8 cellular contexts compared by ENCODE assay signal in the genomic region with DNA sequence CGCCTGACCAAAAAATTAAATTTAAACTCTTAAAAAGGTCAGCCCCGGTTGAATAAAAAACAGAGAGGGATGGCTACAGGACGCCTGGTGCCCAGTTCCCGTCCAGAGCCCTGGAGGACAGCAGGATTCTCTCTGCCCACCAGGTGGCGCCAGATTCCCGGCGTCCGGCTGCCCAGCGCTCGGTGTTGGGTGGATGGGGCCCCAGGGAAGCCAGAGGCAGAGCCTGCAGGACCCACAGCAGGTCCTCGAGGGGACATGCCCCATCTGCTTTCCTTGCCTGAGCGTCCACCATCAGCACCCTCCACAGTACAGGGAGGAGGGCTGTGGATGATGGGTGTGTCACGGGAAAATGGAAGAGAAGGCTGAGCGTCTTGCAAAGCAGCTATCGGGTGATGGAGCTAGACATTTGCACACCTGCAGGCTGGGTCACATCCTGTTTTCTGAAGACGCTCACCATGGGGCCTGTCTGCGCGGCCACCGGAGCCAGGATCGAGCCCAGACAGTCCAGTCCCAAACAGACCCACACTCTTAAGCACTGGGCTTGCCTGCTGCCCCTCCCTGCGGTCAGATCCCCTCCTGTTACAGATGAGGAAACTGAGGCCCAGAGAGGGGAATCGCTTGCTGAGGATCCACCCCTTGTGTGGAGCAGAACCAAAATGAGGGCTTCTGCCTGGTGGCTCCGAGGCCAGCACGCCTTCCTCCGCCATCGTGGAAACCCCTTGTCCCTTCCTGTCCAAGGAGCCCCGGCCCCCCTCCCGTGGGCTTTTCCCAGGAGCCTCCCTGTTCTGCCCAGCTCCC. TPM values are rescaled to one million over a fixed set of nuclear protein-coding genes. Genes with fewer than 3 reads are reported as not detected.
DNase-seq lines count a peak whose midpoint lies in the region; ATAC-seq and TF ChIP-seq lines count a peak whose summit lies in the region.

No MANE protein-coding gene starts in this region.

- H3K27me3 Mint-ChIP-seq in neural progenitor cell (ENCODE audit: insufficient read depth, low read depth) = peaks cover 12% of the 10 kb centered on the region

- H3K36me3 ChIP-seq in Panc1 (ENCODE audit: control insufficient read depth, insufficient read depth, low read length) (no peaks in the 10 kb centered on the region), fibroblast of lung (ENCODE audit: control insufficient read depth, insufficient read depth, low read length) (no peaks in the 10 kb centered on the region), neural progenitor cell (no peaks in the 10 kb centered on the region), stomach (no peaks in the 10 kb centered on the region)

- H3K4me3 Mint-ChIP-seq in neural progenitor cell = no peak overlapping the region

- POLR2A ChIA-PET in Panc1 (lab: Charles Lee) = no interaction called here

- TF ChIP-seq EP300 in stomach (IDR thresholded peaks at IDR 0.05) = no peak

- no peak overlapping the region for H3K4me3 ChIP-seq in Panc1 (ENCODE audit: low read depth in 2 of 2, low read length in 2 of 2)
- H3K4me3 ChIP-seq in fibroblast of lung (replicated peaks in 1 of 4; ENCODE audit: control extremely low read depth in 1 of 4, insufficient read depth in 1 of 4, low read depth in 3 of 4, low read length in 4 of 4) = no peak overlapping the region
- no peak overlapping the region for H3K4me3 ChIP-seq in neural progenitor cell
- peak overlapping the region in 2 of 4 donors; percentile 6 to 18 for H3K4me3 ChIP-seq in stomach

- H2AFZ ChIP-seq in fibroblast of lung (ENCODE audit: low read length) (no peak overlapping the region), neural progenitor cell (replicated peaks) (peak overlapping the region; percentile 15)

- peak; percentile 82 for ATAC-seq in Panc1

- TF ChIP-seq CTCF in Panc1 (IDR thresholded peaks at IDR 0.05) (peak; percentile 90), fibroblast of lung (conservative IDR thresholded peaks at IDR 0.05 in 1 of 2, IDR thresholded peaks at IDR 0.05 in 1 of 2; ENCODE audit: low read depth in 1 of 2, low read length in 2 of 2) (peak; percentile 87 to 88), neural progenitor cell (IDR thresholded peaks at IDR 0.05) (peak; percentile 94), stomach (IDR thresholded peaks at IDR 0.05) (peak in 6 of 7 experiments; percentile 65 to 97 (median 94))

- in situ Hi-C loops in Panc1 (cut with HindIII; ENCODE audit: low pct_unique_long_range_greater_than_20kb, low sequenced_read_pairs) = no loop called here

- H3K36me3 Mint-ChIP-seq in neural progenitor cell = no peaks in the 10 kb centered on the region

- DNase-seq in NCI-H2081 (lab: John Stamatoyannopoulos, UW) = peak; percentile 58 to 60
- DNase-seq in NCI-H2081 treated with DMSO at 0.1 percent for 48 hours (lab: John Stamatoyannopoulos, UW) = no peak
- DNase-seq in HUDEP-2 (lab: John Stamatoyannopoulos, UW; ENCODE audit: unreplicated experiment in 76 of 76) = peak in 67 of 76 experiments; percentile 9 to 77 (median 49)
- DNase-seq in Panc1 (ENCODE audit: low read depth, low spot score) = peak; percentile 56
- DNase-seq in activated T-cell treated with anti-CD3 and anti-CD28 coated beads, Interleukin-2, amount 50 U/mL, for 48 hours = peak; percentile 92 to 93
- peak; percentile 43 to 67 for DNase-seq in fibroblast of lung (ENCODE audit: low read depth in 2 of 2)
- DNase-seq in neural progenitor cell (ENCODE audit: low spot score) = peak; percentile 89
- peak; percentile 88 for DNase-seq in stomach

- CTCF ChIA-PET in Panc1 (lab: Charles Lee) = no interaction called here

- peaks cover 61% of the 10 kb centered on the region for H3K4me1 Mint-ChIP-seq in neural progenitor cell

- H3K9me3 ChIP-seq in Panc1 (ENCODE audit: control insufficient read depth, insufficient read depth, low read depth, low read length) = no peaks in the 10 kb centered on the region
- no peaks in the 10 kb centered on the region for H3K9me3 ChIP-seq in fibroblast of lung (ENCODE audit: control insufficient read depth, insufficient read depth, low read depth, low read length)
- H3K9me3 ChIP-seq in neural progenitor cell (ENCODE audit: low read depth) = no peaks in the 10 kb centered on the region
- H3K9me3 ChIP-seq in stomach = no peaks in the 10 kb centered on the region

- no peak overlapping the region for H3K4me2 ChIP-seq in fibroblast of lung (ENCODE audit: extremely low read depth, insufficient read depth, low read length)
- H3K4me2 ChIP-seq in neural progenitor cell = peak overlapping the region; percentile 23

- WGBS in stomach, 5 donors = 23 to 31% (median 24%) methylated on average over 19 to 28 of the region's 28 CpGs

- no TSS peak for BruUV-seq in Panc1 (replicated peaks; lab: Mats Ljungman, UMichigan)

- H3K9me3 Mint-ChIP-seq in neural progenitor cell = no peaks in the 10 kb centered on the region

- intact Hi-C loops in Panc1 (cut with micrococcal nuclease; ENCODE audit: unreplicated experiment) = loop anchor here (5.0 kb wide), 2 partner anchors 61 to 141 kb away; no protein-coding TSS in a partner anchor
- intact Hi-C loops in stomach (cut with DNase I; ENCODE audit: low total_unique reads) = loop anchor here (5.0 kb wide), 1 partner anchor 141 kb away; no protein-coding TSS in a partner anchor

- no peak overlapping the region for H3K9ac ChIP-seq in fibroblast of lung (ENCODE audit: insufficient read depth, low read length)
- no peak overlapping the region for H3K9ac ChIP-seq in neural progenitor cell

- TF ChIP-seq POLR2A in stomach (IDR thresholded peaks at IDR 0.05) = no peak

- H3K4me1 ChIP-seq in Panc1 (ENCODE audit: control insufficient read depth, insufficient read depth, low read length) (peaks cover 56% of the 10 kb centered on the region), fibroblast of lung (ENCODE audit: control insufficient read depth, extremely low read depth, insufficient read depth, low read length) (peaks cover 29% of the 10 kb centered on the region), neural progenitor cell (peaks cover 36% of the 10 kb centered on the region), stomach (peaks cover 30 to 50% (median 42%) of the 10 kb centered on the region in 4 donors)

- no peak overlapping the region for H3K27ac Mint-ChIP-seq in neural progenitor cell

- no peaks in the 10 kb centered on the region for H3K27me3 ChIP-seq in Panc1 (ENCODE audit: control insufficient read depth, insufficient read depth, low read length)
- no peaks in the 10 kb centered on the region for H3K27me3 ChIP-seq in fibroblast of lung (ENCODE audit: control insufficient read depth, insufficient read depth, low read length)
- H3K27me3 ChIP-seq in neural progenitor cell = no peaks in the 10 kb centered on the region
- H3K27me3 ChIP-seq in stomach = no peaks in the 10 kb centered on the region

- H3K79me2 ChIP-seq in fibroblast of lung (ENCODE audit: control insufficient read depth, insufficient read depth, low read length) = no peaks in the 10 kb centered on the region
- H3K79me2 ChIP-seq in neural progenitor cell (ENCODE audit: low read depth) = no peaks in the 10 kb centered on the region

- H4K20me1 ChIP-seq in fibroblast of lung (ENCODE audit: control insufficient read depth, extremely low read depth, insufficient read depth, low read length) (no peaks in the 10 kb centered on the region), neural progenitor cell (ENCODE audit: low read depth) (no peaks in the 10 kb centered on the region)

- H3F3A ChIP-seq in neural progenitor cell (ENCODE audit: low read depth) = peaks cover 33% of the 10 kb centered on the region

- H3K27ac ChIP-seq in Panc1 (ENCODE audit: low read length) (peak overlapping the region; percentile 87), fibroblast of lung (ENCODE audit: insufficient read depth, low read length) (no peak overlapping the region), neural progenitor cell (no peak overlapping the region), stomach (peak overlapping the region in 1 of 5 donors; percentile 4)

RNA-seq across cellular contexts. Expression of gene CBX7, which starts 18.5 kb away (rescaled TPM):
- total RNA-seq in Panc1 (2021; ENCODE audit: unreplicated experiment) = 14.5 TPM
- 11.6 TPM for polyA plus RNA-seq in Panc1 (2012; ENCODE audit: insufficient read length)
- total RNA-seq in fibroblast of lung = 8.7 and 14.7 TPM in 2 replicates
- 2.8 TPM in 2 replicates for polyA plus RNA-seq in fibroblast of lung
- 4.1 TPM in 2 replicates for polyA plus RNA-seq in fibroblast of lung (2012)
- polyA minus RNA-seq in fibroblast of lung (ENCODE audit: low replicate concordance) = 5.1 and 7.6 TPM in 2 replicates
- total RNA-seq in neural progenitor cell (ENCODE audit: low replicate concordance) = 0.71 and 7.7 TPM in 2 replicates
- 10 to 100 TPM; 10.1 to 84.6 (median 29.6) TPM for total RNA-seq in stomach
- 10 to 100 TPM; 28.6 to 46.3 (median 29.8) TPM for polyA plus RNA-seq in stomach
